Comparison of ENCODE assay signal across 27 cellular contexts in the genomic region with DNA sequence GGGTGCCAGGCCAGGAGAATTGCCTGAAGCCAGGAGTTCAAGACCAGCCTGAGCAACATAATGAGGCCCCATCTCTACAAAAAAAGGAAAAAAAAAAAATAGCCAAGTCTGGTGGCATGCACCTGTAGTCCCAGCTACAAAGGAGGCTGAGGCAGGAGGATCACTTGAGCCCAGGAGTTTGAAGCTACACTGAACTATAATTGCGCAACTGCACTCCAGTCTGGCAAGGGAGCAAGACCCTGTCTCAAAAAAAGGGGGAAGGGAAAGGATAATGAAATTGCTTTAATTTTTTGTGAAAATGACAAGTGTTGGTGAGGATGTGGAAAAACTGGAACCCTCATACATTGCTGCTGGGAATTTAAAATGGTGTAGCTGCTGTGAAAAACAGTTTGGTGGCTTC.
"Had no signal": no experiment of that assay in that cellular context is flagged by ENCODE, and none has a peak within 500 bp of the region (broad histone marks: within the 10 kb centered on the region; RNA-seq: fewer than 3 reads in every experiment).

No MANE protein-coding gene starts in this region.

- H3K27ac ChIP-seq: coronary artery, epithelial cell of prostate, esophagus squamous epithelium, gastrocnemius medialis, heart right ventricle, left lung, lower lobe of right lung had no signal

- H3K27me3 ChIP-seq: esophagus squamous epithelium, gastrocnemius medialis, heart right ventricle, left lung had no signal

- DNase-seq: effector CD8-positive, alpha-beta T cell; effector memory CD8-positive, alpha-beta T cell; endodermal cell; erythroblast; esophagus squamous epithelium; foreskin fibroblast; foreskin melanocyte; gastrocnemius medialis; glutamatergic neuron; head of caudate nucleus; heart right ventricle; hippocampal formation; left cardiac atrium; left lung; left ventricle myocardium superior; lower lobe of right lung; mesenchymal stem cell; mucosa of descending colon; naive B cell had no signal

- H3K4me1 Mint-ChIP-seq: endodermal cell, mesothelial cell of epicardium, naive B cell had no signal

- H3K27me3 Mint-ChIP-seq: dendritic cell treated with granulocyte-macrophage colony-stimulating factor and Interleukin-4, amounts not matched to agents 40 ng/mL and 50 ng/mL, for 4 days; naive B cell had no signal

- H3K4me3 ChIP-seq: coronary artery, esophagus squamous epithelium, gastrocnemius medialis, heart right ventricle, left lung, lower lobe of right lung, mucosa of descending colon had no signal

- FAIRE-seq: endometrium, islet of Langerhans, keratinocyte had no signal

- H3K36me3 ChIP-seq: esophagus squamous epithelium, gastrocnemius medialis, heart right ventricle, left lung, lower lobe of right lung had no signal

- H3K9me3 Mint-ChIP-seq: dendritic cell treated with granulocyte-macrophage colony-stimulating factor and Interleukin-4, amounts not matched to agents 40 ng/mL and 50 ng/mL, for 4 days had no signal

- H3K9me3 ChIP-seq: gastrocnemius medialis, lower lobe of right lung, mucosa of descending colon had no signal

- ATAC-seq: effector memory CD8-positive, alpha-beta T cell; esophagus mucosa; gastrocnemius medialis; heart right ventricle; left cardiac atrium; left lung; left ventricle myocardium superior; lower lobe of right lung; mucosa of descending colon had no signal

- H3K4me1 ChIP-seq: esophagus squamous epithelium, gastrocnemius medialis, heart right ventricle, left lung, lower lobe of right lung had no signal

- H3K4me3 Mint-ChIP-seq: dendritic cell treated with granulocyte-macrophage colony-stimulating factor and Interleukin-4, amounts not matched to agents 40 ng/mL and 50 ng/mL, for 4 days; effector memory CD8-positive, alpha-beta T cell; endodermal cell; mesothelial cell of epicardium; naive B cell had no signal

- H3K36me3 Mint-ChIP-seq: naive B cell had no signal

- H3K27ac Mint-ChIP-seq: dendritic cell treated with granulocyte-macrophage colony-stimulating factor and Interleukin-4, amounts not matched to agents 40 ng/mL and 50 ng/mL, for 4 days; effector memory CD8-positive, alpha-beta T cell; endodermal cell; mesothelial cell of epicardium; naive B cell had no signal
